Comparison of ENCODE assay signal across 9 cellular contexts in genomic region chr12:12720637-12721250, GRCh38. TPM values are rescaled to one million over a fixed set of nuclear protein-coding genes. Genes with fewer than 3 reads are reported as not detected.
DNase-seq lines count a peak whose midpoint lies in the region; ATAC-seq, FAIRE-seq and TF ChIP-seq lines count a peak whose summit lies in the region.
"Had no signal": no experiment of that assay in that cellular context is flagged by ENCODE, and none has a peak within 500 bp of the region (broad histone marks: within the 10 kb centered on the region; RNA-seq: fewer than 3 reads in every experiment).

No MANE protein-coding gene starts in this region.

- H3K27me3 Mint-ChIP-seq in stimulated activated naive CD8-positive, alpha-beta T cell treated with anti-CD3 and anti-CD28 coated beads, Interleukin-15, Interleukin-2, amounts not matched to agents 100 ng/mL and 50 ng/mL, for 24 hours = peaks cover 2% of the 10 kb centered on the region
- peaks cover 22% of the 10 kb centered on the region for H3K27me3 Mint-ChIP-seq in WTC11 (ENCODE audit: low read depth)

- DNase-seq in stimulated activated naive CD8-positive, alpha-beta T cell treated with anti-CD3 and anti-CD28 coated beads, Interleukin-15, Interleukin-2, amounts not matched to agents 100 U/mL and 50 U/mL, for 24 hours = no peak
- no peak for DNase-seq in WTC11 (ENCODE audit: low spot score)
- DNase-seq in keratinocyte (ENCODE audit: low read depth, low spot score) = no peak
- DNase-seq in vagina (ENCODE audit: extremely low spot score in 2 of 2) = no peak

- peaks cover 59% of the 10 kb centered on the region for H3K79me2 ChIP-seq in keratinocyte (ENCODE audit: control insufficient read depth, insufficient read depth, low read length)

- no peak for ATAC-seq in stimulated activated naive CD8-positive, alpha-beta T cell treated with anti-CD3 and anti-CD28 coated beads, Interleukin-15, Interleukin-2, amounts not matched to agents 100 U/mL and 50 U/mL, for 24 hours
- ATAC-seq in WTC11 (no peak), HG03457 (IDR thresholded peaks at IDR 0.05; ENCODE audit: unreplicated experiment) (no peak), HG03571 (IDR thresholded peaks at IDR 0.05; ENCODE audit: unreplicated experiment) (no peak), GM19023 (IDR thresholded peaks at IDR 0.05; ENCODE audit: unreplicated experiment) (no peak)

- peaks cover 0 to 7% of the 10 kb centered on the region in 2 experiments for H3K36me3 ChIP-seq in keratinocyte (ENCODE audit: control insufficient read depth in 2 of 2, extremely low read depth in 1 of 2, insufficient read depth in 2 of 2, low read length in 2 of 2)
- peaks cover 0 to 15% of the 10 kb centered on the region in 2 donors for H3K36me3 ChIP-seq in vagina

- H3K4me2 ChIP-seq in keratinocyte (ENCODE audit: control insufficient read depth, extremely low read depth, insufficient read depth, low read depth, low read length) = peak overlapping the region; percentile 96

- no peak for TF ChIP-seq POLR2A in vagina (IDR thresholded peaks at IDR 0.05)

- no peak overlapping the region for H2AFZ ChIP-seq in keratinocyte (ENCODE audit: control insufficient read depth, low read length)

- H3K27ac Mint-ChIP-seq in stimulated activated naive CD8-positive, alpha-beta T cell treated with anti-CD3 and anti-CD28 coated beads, Interleukin-15, Interleukin-2, amounts not matched to agents 100 ng/mL and 50 ng/mL, for 24 hours = peak overlapping the region; percentile 95
- H3K27ac Mint-ChIP-seq in WTC11 = no peak overlapping the region

- dilution Hi-C loops in keratinocyte (cut with MboI; ENCODE audit: extremely low pct_ligation_motif_present, low sequenced_read_pairs) = no loop called here

- intact Hi-C loops in vagina (cut with DNase I) = no loop called here

- POLR2A ChIA-PET in WTC11 (lab: Charles Lee) = no interaction called here

- H3K4me3 ChIP-seq in keratinocyte (ENCODE audit: control insufficient read depth in 2 of 3, extremely low read depth in 1 of 3, insufficient read depth in 2 of 3, low read depth in 1 of 3, low read length in 3 of 3) (peak overlapping the region in 2 of 3 experiments; percentile 49 to 97), vagina (peak overlapping the region; percentile 12 to 100)

- H3K27ac ChIP-seq in keratinocyte (ENCODE audit: control insufficient read depth, insufficient read depth, low read length) = peak overlapping the region; percentile 93
- H3K27ac ChIP-seq in vagina = peak overlapping the region; percentile 100

- H3K4me1 ChIP-seq in keratinocyte (ENCODE audit: control insufficient read depth, extremely low read depth, insufficient read depth, low read length) (peaks cover 28% of the 10 kb centered on the region), vagina (peaks cover 44% of the 10 kb centered on the region)

- H3K27me3 ChIP-seq in keratinocyte (ENCODE audit: control insufficient read depth, extremely low read depth, insufficient read depth, low read length) (no peaks in the 10 kb centered on the region), vagina (no peaks in the 10 kb centered on the region)

- H3K9me3 Mint-ChIP-seq in stimulated activated naive CD8-positive, alpha-beta T cell treated with anti-CD3 and anti-CD28 coated beads, Interleukin-15, Interleukin-2, amounts not matched to agents 100 ng/mL and 50 ng/mL, for 24 hours = no peaks in the 10 kb centered on the region
- no peaks in the 10 kb centered on the region for H3K9me3 Mint-ChIP-seq in WTC11

- no peak for TF ChIP-seq CTCF in WTC11 (IDR thresholded peaks at IDR 0.05)
- no peak for TF ChIP-seq CTCF in keratinocyte (optimal IDR thresholded peaks at IDR 0.05 in 1 of 3, IDR thresholded peaks at IDR 0.05 in 1 of 3, conservative IDR thresholded peaks at IDR 0.05 in 1 of 3; ENCODE audit: extremely low read depth in 1 of 3, insufficient read depth in 2 of 3, low read length in 3 of 3)
- no peak for TF ChIP-seq CTCF in vagina (IDR thresholded peaks at IDR 0.05)

- peak overlapping the region; percentile 98 for H3K4me3 Mint-ChIP-seq in stimulated activated naive CD8-positive, alpha-beta T cell treated with anti-CD3 and anti-CD28 coated beads, Interleukin-15, Interleukin-2, amounts not matched to agents 100 ng/mL and 50 ng/mL, for 24 hours
- peak overlapping the region; percentile 32 for H3K4me3 Mint-ChIP-seq in WTC11

- H3K9me3 ChIP-seq in keratinocyte (ENCODE audit: control insufficient read depth, low read depth, low read length) (no peaks in the 10 kb centered on the region), vagina (no peaks in the 10 kb centered on the region)

- no peaks in the 10 kb centered on the region for H3K9me1 ChIP-seq in keratinocyte (ENCODE audit: control insufficient read depth, extremely low read depth, insufficient read depth, low read length)

- peaks cover 52% of the 10 kb centered on the region for H3K4me1 Mint-ChIP-seq in stimulated activated naive CD8-positive, alpha-beta T cell treated with anti-CD3 and anti-CD28 coated beads, Interleukin-15, Interleukin-2, amounts not matched to agents 100 ng/mL and 50 ng/mL, for 24 hours (ENCODE audit: low read depth)
- H3K4me1 Mint-ChIP-seq in WTC11 = peaks cover 45% of the 10 kb centered on the region

- no peak for FAIRE-seq in keratinocyte (lab: Jason Lieb, UNC)
- FAIRE-seq: H1 had no signal

- CTCF ChIA-PET in WTC11 (lab: Charles Lee) = no interaction called here

- H3K9ac ChIP-seq in keratinocyte (ENCODE audit: control insufficient read depth, extremely low read depth, insufficient read depth, low read length) = peak overlapping the region; percentile 97

- H3K36me3 Mint-ChIP-seq in stimulated activated naive CD8-positive, alpha-beta T cell treated with anti-CD3 and anti-CD28 coated beads, Interleukin-15, Interleukin-2, amounts not matched to agents 100 ng/mL and 50 ng/mL, for 24 hours (ENCODE audit: low read depth) = peaks cover 56% of the 10 kb centered on the region
- H3K36me3 Mint-ChIP-seq in WTC11 = peaks cover 38% of the 10 kb centered on the region

- peaks cover 2% of the 10 kb centered on the region for H4K20me1 ChIP-seq in keratinocyte (ENCODE audit: control insufficient read depth, extremely low read depth, insufficient read depth, low read length)

TF ChIP-seq in WTC11, 78 proteins besides CTCF, POLR2A, EP300 and RAD21:
- TF ChIP-seq FOXP1 (CRISPR knock-in tag; IDR thresholded peaks at IDR 0.05; ENCODE audit: borderline replicate concordance) (no peak), ZNF512 (CRISPR knock-in tag; IDR thresholded peaks at IDR 0.05; ENCODE audit: borderline replicate concordance) (no peak), MAX (CRISPR knock-in tag; IDR thresholded peaks at IDR 0.05) (no peak), E2F5 (CRISPR knock-in tag; IDR thresholded peaks at IDR 0.05) (no peak), MXD4 (CRISPR knock-in tag; IDR thresholded peaks at IDR 0.05; ENCODE audit: borderline replicate concordance) (no peak)

RNA-seq across cellular contexts. Expression of gene CDKN1B, which starts 3.6 kb away (rescaled TPM):
- total RNA-seq in WTC11 (2021) (34.2 to 38.4 TPM (median 34.8 TPM) in 3 replicates), vagina (52.5 TPM)
- 2.9 to 5.5 TPM (median 5.1 TPM) in 3 replicates for polyA plus RNA-seq in keratinocyte
- 16.5 TPM for polyA plus RNA-seq in keratinocyte (2011; ENCODE audit: low read depth)
- 1.5 and 2.4 TPM in 2 replicates for polyA plus RNA-seq in keratinocyte (2011; cell fraction: cytosol; rRNA removed)
- 3.4 and 4.0 TPM in 2 replicates for polyA plus RNA-seq in keratinocyte (2011; cell fraction: nucleus; rRNA removed)
- polyA plus RNA-seq in keratinocyte (2012; ENCODE audit: low replicate concordance) = 8.1 and 9.2 TPM in 2 replicates
- 0.89 to 3.2 TPM (median 1.2 TPM) in 3 replicates for polyA minus RNA-seq in keratinocyte
- polyA minus RNA-seq in keratinocyte (2011; cell fraction: cytosol; rRNA and poly(A)+ RNA removed) = 6.9 TPM
- 5.5 and 6.0 TPM in 2 replicates for polyA minus RNA-seq in keratinocyte (2011; cell fraction: nucleus; rRNA and poly(A)+ RNA removed)

RNA-seq across cellular contexts. Expression of gene GPR19, which starts 24.8 kb away (rescaled TPM):
- total RNA-seq in WTC11 (2021) (10.4 to 16.4 TPM (median 14.2 TPM) in 3 replicates), vagina (not detected)
- polyA plus RNA-seq in keratinocyte = 0.05 to 0.45 TPM (median 0.17 TPM) in 3 replicates
- polyA plus RNA-seq in keratinocyte (2011; ENCODE audit: low read depth) = not detected
- 0.10 and 0.18 TPM in 2 replicates for polyA plus RNA-seq in keratinocyte (2011; cell fraction: cytosol; rRNA removed)
- 0.45 TPM in 1 of 2 replicates, not detected in the other for polyA plus RNA-seq in keratinocyte (2011; cell fraction: nucleus; rRNA removed)
- polyA plus RNA-seq in keratinocyte (2012; ENCODE audit: low replicate concordance) = 0.28 TPM in 1 of 2 replicates, not detected in the other
- 0.23 to 1.1 TPM in 2 of 3 replicates, not detected in the other for polyA minus RNA-seq in keratinocyte
- polyA minus RNA-seq in keratinocyte (2011; cell fraction: cytosol; rRNA and poly(A)+ RNA removed) = not detected
- polyA minus RNA-seq in keratinocyte (2011; cell fraction: nucleus; rRNA and poly(A)+ RNA removed) = not detected in 2 replicates
